Comparison of ENCODE assay signal across 1 cellular context in the genomic region with DNA sequence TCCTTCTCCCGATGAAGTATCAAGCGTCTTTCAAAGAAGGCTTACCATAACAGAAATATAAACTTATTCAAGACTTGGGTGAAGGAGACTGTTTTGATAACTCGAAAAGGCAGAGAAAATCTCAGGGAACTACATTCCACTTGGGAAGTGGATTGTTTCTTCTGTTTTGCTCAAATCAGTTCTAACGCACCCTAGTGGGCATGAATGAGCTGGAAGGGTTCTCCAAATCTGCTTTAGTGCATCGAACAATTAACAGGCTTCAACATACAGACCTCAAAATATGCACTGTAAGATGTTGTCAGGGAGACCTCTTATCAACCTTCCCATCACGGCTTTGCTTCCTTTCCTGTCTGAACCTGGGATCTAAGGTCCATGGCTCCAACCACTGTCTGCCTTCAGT.
TF ChIP-seq lines count a peak whose summit lies in the region.

No MANE protein-coding gene starts in this region.

TF ChIP-seq in HCT116, 20 proteins besides CTCF, POLR2A, EP300 and RAD21:
- TF ChIP-seq YY1 (IDR thresholded peaks at IDR 0.05; ENCODE audit: extremely low read depth, insufficient replicate concordance, low read depth, low read length): no peak
- TF ChIP-seq, protein P1, sequence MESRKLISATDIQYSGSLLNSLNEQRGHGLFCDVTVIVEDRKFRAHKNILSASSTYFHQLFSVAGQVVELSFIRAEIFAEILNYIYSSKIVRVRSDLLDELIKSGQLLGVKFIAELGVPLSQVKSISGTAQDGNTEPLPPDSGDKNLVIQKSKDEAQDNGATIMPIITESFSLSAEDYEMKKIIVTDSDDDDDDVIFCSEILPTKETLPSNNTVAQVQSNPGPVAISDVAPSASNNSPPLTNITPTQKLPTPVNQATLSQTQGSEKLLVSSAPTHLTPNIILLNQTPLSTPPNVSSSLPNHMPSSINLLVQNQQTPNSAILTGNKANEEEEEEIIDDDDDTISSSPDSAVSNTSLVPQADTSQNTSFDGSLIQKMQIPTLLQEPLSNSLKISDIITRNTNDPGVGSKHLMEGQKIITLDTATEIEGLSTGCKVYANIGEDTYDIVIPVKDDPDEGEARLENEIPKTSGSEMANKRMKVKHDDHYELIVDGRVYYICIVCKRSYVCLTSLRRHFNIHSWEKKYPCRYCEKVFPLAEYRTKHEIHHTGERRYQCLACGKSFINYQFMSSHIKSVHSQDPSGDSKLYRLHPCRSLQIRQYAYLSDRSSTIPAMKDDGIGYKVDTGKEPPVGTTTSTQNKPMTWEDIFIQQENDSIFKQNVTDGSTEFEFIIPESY (IDR thresholded peaks at IDR 0.05; ENCODE audit: extremely low read depth, insufficient replicate concordance, low read length): no peak
- no peak for TF ChIP-seq SRF (IDR thresholded peaks at IDR 0.05; ENCODE audit: low read depth)
- no peak for TF ChIP-seq REST (IDR thresholded peaks at IDR 0.05; ENCODE audit: low read depth)
- TF ChIP-seq, protein P2, sequence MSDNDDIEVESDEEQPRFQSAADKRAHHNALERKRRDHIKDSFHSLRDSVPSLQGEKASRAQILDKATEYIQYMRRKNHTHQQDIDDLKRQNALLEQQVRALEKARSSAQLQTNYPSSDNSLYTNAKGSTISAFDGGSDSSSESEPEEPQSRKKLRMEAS (IDR thresholded peaks at IDR 0.05): no peak
- TF ChIP-seq EZH2phosphoT487 (IDR thresholded peaks at IDR 0.05; ENCODE audit: borderline replicate concordance): no peak
- TF ChIP-seq EZH2 (IDR thresholded peaks at IDR 0.05): no peak
- no peak for TF ChIP-seq CBX3 (IDR thresholded peaks at IDR 0.05; ENCODE audit: low read depth)
- no peak for TF ChIP-seq POLR2AphosphoS5 (IDR thresholded peaks at IDR 0.05; ENCODE audit: low read depth, low read length)
- no peak for TF ChIP-seq JUND (IDR thresholded peaks at IDR 0.05)
- no peak for TF ChIP-seq CEBPB (IDR thresholded peaks at IDR 0.05; ENCODE audit: low read depth)
- no peak for TF ChIP-seq ZFX (IDR thresholded peaks at IDR 0.05)
- TF ChIP-seq TCF7L2 (IDR thresholded peaks at IDR 0.05; ENCODE audit: borderline replicate concordance, extremely low read depth, insufficient read depth, insufficient read length): no peak
- TF ChIP-seq SIN3A (IDR thresholded peaks at IDR 0.05; ENCODE audit: low read depth): no peak
- no peak for TF ChIP-seq ELF1 (IDR thresholded peaks at IDR 0.05; ENCODE audit: borderline replicate concordance, low read depth)
